23 cellular contexts compared by ENCODE assay signal in the genomic region with DNA sequence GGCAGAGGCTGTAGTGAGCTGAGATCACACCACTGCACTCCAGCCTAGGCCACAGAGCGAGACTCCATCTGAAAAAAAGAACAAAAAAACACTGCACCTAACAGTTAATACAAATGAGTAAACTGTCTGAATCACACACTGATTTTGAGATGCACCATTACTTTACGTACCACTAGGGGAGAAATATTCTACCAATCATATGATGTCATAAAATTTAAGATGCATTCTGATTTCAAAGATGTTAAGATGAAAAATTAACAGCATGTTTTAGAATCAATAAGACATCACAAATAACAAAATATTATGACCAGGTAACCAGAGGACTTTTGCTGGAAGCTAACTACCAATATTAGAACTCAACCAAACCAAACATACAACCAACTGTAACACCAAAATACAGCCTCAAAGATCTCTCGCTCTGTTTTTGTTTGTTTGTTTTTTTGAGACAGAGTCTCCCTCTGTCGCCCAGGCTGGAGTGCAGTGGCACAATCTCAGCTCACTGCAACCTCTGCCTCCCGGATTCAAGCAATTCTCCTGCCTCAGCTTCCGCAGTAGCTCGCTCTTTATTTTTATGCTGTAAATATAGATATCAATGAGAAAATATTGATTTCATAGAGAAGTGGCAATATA. TPM values are rescaled to one million over a fixed set of nuclear protein-coding genes. Genes with fewer than 3 reads are reported as not detected.
A peak's percentile ranks its signal among the peaks of the same experiment; 100 is the strongest.
DNase-seq lines count a peak whose midpoint lies in the region; ATAC-seq and TF ChIP-seq lines count a peak whose summit lies in the region.
"Had no signal": no experiment of that assay in that cellular context is flagged by ENCODE, and none has a peak within 500 bp of the region (broad histone marks: within the 10 kb centered on the region; RNA-seq: fewer than 3 reads in every experiment).

No MANE protein-coding gene starts in this region.

- no peak overlapping the region for H3K27ac ChIP-seq in PC-3 (ENCODE audit: low read length)
- H3K27ac ChIP-seq in foreskin keratinocyte, result no peak overlapping the region
- H3K27ac ChIP-seq: A549, GM23248, suprapubic skin, vagina had no signal

- POLR2A ChIA-PET in PC-3 (lab: Charles Lee; ENCODE audit: unreplicated experiment), result no interaction called here

- ATAC-seq in PC-3, result no peak
- ATAC-seq in foreskin keratinocyte, result peak; percentile 48

- H3F3A ChIP-seq in PC-3 (ENCODE audit: low read length, unreplicated experiment), result no peaks in the 10 kb centered on the region

- intact Hi-C loops in PC-3 (cut with micrococcal nuclease), result no loop called here

- H3K9me3 ChIP-seq in PC-3 (ENCODE audit: low read length), result no peaks in the 10 kb centered on the region
- H3K9me3 ChIP-seq: A549, suprapubic skin, vagina had no signal

- no peak overlapping the region for H3K4me3 ChIP-seq in PC-3 (ENCODE audit: low read length)
- H3K4me3 ChIP-seq: A549, GM23248, suprapubic skin, vagina had no signal

- peaks cover 88% of the 10 kb centered on the region for H3K79me2 ChIP-seq in PC-3 (ENCODE audit: low read length)

- BruUV-seq in PC-3 (replicated peaks; lab: Mats Ljungman, UMichigan), result no TSS peak

- H3K36me3 Mint-ChIP-seq in activated T-cell treated with anti-CD3 and anti-CD28 coated beads, Interleukin-2, amount 50 U/mL, for 24 hours (ENCODE audit: low read depth), result peaks cover 10% of the 10 kb centered on the region
- H3K36me3 Mint-ChIP-seq in progenitor cell of endocrine pancreas (ENCODE audit: insufficient read depth) (no peaks in the 10 kb centered on the region), chondrocyte (ENCODE audit: low read depth) (no peaks in the 10 kb centered on the region)

- peaks cover 16% of the 10 kb centered on the region for H3K4me1 ChIP-seq in PC-3 (ENCODE audit: insufficient read depth, low read length)
- peaks cover 19% of the 10 kb centered on the region for H3K4me1 ChIP-seq in foreskin keratinocyte

- no peaks in the 10 kb centered on the region for H3K36me3 ChIP-seq in PC-3 (ENCODE audit: low read depth, low read length)
- H3K36me3 ChIP-seq: suprapubic skin, vagina had no signal

- H3K4me2 ChIP-seq in PC-3 (ENCODE audit: low read length), result no peak overlapping the region
- H3K4me2 ChIP-seq: A549 had no signal

- no peak overlapping the region for H2AFZ ChIP-seq in PC-3 (ENCODE audit: low read length)
- H2AFZ ChIP-seq: GM23248 had no signal

- H3K27me3 ChIP-seq in PC-3 (ENCODE audit: low read length) (no peaks in the 10 kb centered on the region), foreskin keratinocyte (no peaks in the 10 kb centered on the region)
- H3K27me3 ChIP-seq: suprapubic skin, vagina had no signal

- H3K27ac Mint-ChIP-seq in activated T-cell treated with anti-CD3 and anti-CD28 coated beads, Interleukin-2, amount 50 U/mL, for 24 hours, result peak overlapping the region; percentile 33
- H3K27ac Mint-ChIP-seq in progenitor cell of endocrine pancreas (peak overlapping the region; percentile 15), chondrocyte (ENCODE audit: unreplicated experiment) (no peak overlapping the region)

- H4K20me1 ChIP-seq in PC-3 (ENCODE audit: low read length), result peaks cover 7% of the 10 kb centered on the region; the same call in 1 of the 2 replicates

- H3K4me3 Mint-ChIP-seq in activated T-cell treated with anti-CD3 and anti-CD28 coated beads, Interleukin-2, amount 50 U/mL, for 24 hours, result no peak overlapping the region
- H3K4me3 Mint-ChIP-seq in progenitor cell of endocrine pancreas (ENCODE audit: low read depth), result no peak overlapping the region
- H3K4me3 Mint-ChIP-seq in chondrocyte (ENCODE audit: unreplicated experiment), result no peak overlapping the region

- H3K9me2 ChIP-seq in PC-3 (replicated peaks; ENCODE audit: low read length), result no peaks in the 10 kb centered on the region

- peaks cover 71% of the 10 kb centered on the region for H3K4me1 Mint-ChIP-seq in activated T-cell treated with anti-CD3 and anti-CD28 coated beads, Interleukin-2, amount 50 U/mL, for 24 hours (ENCODE audit: low read depth)
- peaks cover 27% of the 10 kb centered on the region for H3K4me1 Mint-ChIP-seq in progenitor cell of endocrine pancreas (ENCODE audit: low read depth)
- peaks cover 54% of the 10 kb centered on the region for H3K4me1 Mint-ChIP-seq in chondrocyte (ENCODE audit: low read depth)

- DNase-seq in activated T-cell treated with anti-CD3 and anti-CD28 coated beads, Interleukin-2, amount 50 U/mL, for 24 hours, result no peak
- no peak for DNase-seq in activated T-cell treated with anti-CD3 and anti-CD28 coated beads, Interleukin-2, amount 50 U/mL, for 1 hour
- DNase-seq in PC-3 (no peak), foreskin keratinocyte (no peak), progenitor cell of endocrine pancreas (ENCODE audit: low spot score, unreplicated experiment) (no peak), chondrocyte (ENCODE audit: low spot score) (no peak), NCI-H2029 treated with DMSO at 0.1 percent for 48 hours (lab: John Stamatoyannopoulos, UW) (no peak), SKM-1 treated with dmso at 0.1 percent for 144 hours (lab: John Stamatoyannopoulos, UW; ENCODE audit: unreplicated experiment) (no peak)
- DNase-seq: activated naive CD4-positive, alpha-beta T cell; activated T-cell treated with anti-CD3 and anti-CD28 coated beads for 4 hours; cortex of kidney; DMS53; GM23248; Karpas-422; kidney glomerular epithelial cell; NCI-H1092 treated with DMSO at 0.1 percent for 48 hours; NCI-H2081 treated with DMSO at 0.1 percent for 48 hours; NCI-H510A treated with DMSO at 0.1 percent for 48 hours; retina; T-helper 1 cell had no signal

- H3K9me3 Mint-ChIP-seq in activated T-cell treated with anti-CD3 and anti-CD28 coated beads, Interleukin-2, amount 50 U/mL, for 24 hours, result no peaks in the 10 kb centered on the region
- no peaks in the 10 kb centered on the region for H3K9me3 Mint-ChIP-seq in progenitor cell of endocrine pancreas (ENCODE audit: low read depth)
- no peaks in the 10 kb centered on the region for H3K9me3 Mint-ChIP-seq in chondrocyte (ENCODE audit: low read depth)

- H3K9ac ChIP-seq in PC-3 (ENCODE audit: low read length), result no peak overlapping the region
- H3K9ac ChIP-seq: GM23248 had no signal

- CTCF ChIA-PET in PC-3 (lab: Charles Lee), result no interaction called here

- TF ChIP-seq CTCF in PC-3 (conservative IDR thresholded peaks at IDR 0.05; ENCODE audit: low read depth, low read length) (0 out of 2 replicates have a peak, but pooled peaks have one; percentile 19), foreskin keratinocyte (conservative IDR thresholded peaks at IDR 0.05) (peak; percentile 17), progenitor cell of endocrine pancreas (IDR thresholded peaks at IDR 0.05; ENCODE audit: unreplicated experiment) (no peak), chondrocyte (IDR thresholded peaks at IDR 0.05) (no peak)

- no peaks in the 10 kb centered on the region for H3K27me3 Mint-ChIP-seq in activated T-cell treated with anti-CD3 and anti-CD28 coated beads, Interleukin-2, amount 50 U/mL, for 24 hours
- no peaks in the 10 kb centered on the region for H3K27me3 Mint-ChIP-seq in progenitor cell of endocrine pancreas
- no peaks in the 10 kb centered on the region for H3K27me3 Mint-ChIP-seq in chondrocyte (ENCODE audit: low read depth)

RNA-seq across cellular contexts. Expression of a gene that starts 31.6 kb away (rescaled TPM):
- total RNA-seq in PC-3 (2014; rRNA removed) (63.5 and 86.4 TPM in 2 replicates), foreskin keratinocyte (88.6 and 93.9 TPM in 2 replicates), progenitor cell of endocrine pancreas (170 and 173 TPM in 2 replicates), chondrocyte (241 to 277 TPM (median 276 TPM) in 3 replicates)
- polyA plus RNA-seq in foreskin keratinocyte, result 33.1 and 35.6 TPM in 2 replicates

Comparison
In these comparisons a context has a peak if more than half of its experiments do, and no peak if none do; other contexts are left out.
1. CTCF ChIP-seq: peak in PC-3 (single experiment) and foreskin keratinocyte (single experiment); none in progenitor cell of endocrine pancreas (single experiment) and chondrocyte (single experiment).